In the genomic region with DNA sequence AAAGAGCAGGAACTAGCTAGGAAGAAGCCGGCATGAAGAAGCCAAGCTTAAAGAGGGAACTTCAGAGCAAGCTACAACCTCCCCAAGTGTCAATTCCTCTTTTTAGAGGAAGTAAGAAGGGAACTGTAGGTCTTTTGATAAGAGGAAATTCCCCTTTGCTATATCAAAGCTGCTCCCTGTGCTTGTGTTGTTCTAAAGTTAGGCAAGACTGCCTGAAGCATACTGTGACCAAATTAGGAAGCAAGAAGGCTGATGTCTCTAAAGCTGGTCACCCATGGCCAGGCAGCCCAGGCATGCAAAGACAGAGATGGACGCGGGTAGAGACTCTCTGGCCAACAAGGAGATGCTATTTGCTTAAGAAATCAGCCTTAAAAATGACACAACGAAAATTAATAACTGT, we compare ENCODE assay signal across 7 cellular contexts.
A peak's percentile ranks its signal among the peaks of the same experiment; 100 is the strongest.
DNase-seq lines count a peak whose midpoint lies in the region; ATAC-seq and TF ChIP-seq lines count a peak whose summit lies in the region.

No MANE protein-coding gene starts in this region.

- no peak for TF ChIP-seq CTCF in OCI-LY7 (conservative IDR thresholded peaks at IDR 0.05; ENCODE audit: low read length)
- TF ChIP-seq CTCF in dorsolateral prefrontal cortex (IDR thresholded peaks at IDR 0.05 in 54 of 56, conservative IDR thresholded peaks at IDR 0.05 in 2 of 56; ENCODE audit: low read depth in 1 of 56, partially characterized antibody in 56 of 56), result no peak
- TF ChIP-seq CTCF in WERI-Rb-1 (IDR thresholded peaks at IDR 0.05; ENCODE audit: low read depth, low read length), result no peak

- POLR2A ChIA-PET in OCI-LY7 (lab: Charles Lee), result interaction anchor here (0.5 to 2.4 kb wide), 10 partner anchors 8 to 216 kb away, joined by 3 to 9 read pairs (median 4); no protein-coding TSS in a partner anchor

- peak overlapping the region; percentile 73 for H3K4me2 ChIP-seq in OCI-LY7 (ENCODE audit: low read length)

- ATAC-seq in GM18505 (IDR thresholded peaks at IDR 0.05; ENCODE audit: unreplicated experiment) (peak; percentile 52), HG02571 (IDR thresholded peaks at IDR 0.05; ENCODE audit: unreplicated experiment) (peak; percentile 36)

- peaks cover 16% of the 10 kb centered on the region for H4K20me1 ChIP-seq in OCI-LY7 (ENCODE audit: insufficient read depth, low read length)

- H2AFZ ChIP-seq in OCI-LY7 (ENCODE audit: low read length), result no peak overlapping the region

- H3K79me2 ChIP-seq in OCI-LY7 (ENCODE audit: insufficient read depth, low read depth, low read length), result no peaks in the 10 kb centered on the region

- CTCF ChIA-PET in OCI-LY7 (lab: Charles Lee; ENCODE audit: unreplicated experiment), result interaction anchor here (0.5 to 3.6 kb wide), 4 partner anchors 10 to 629 kb away, joined by 3 to 13 read pairs (median 8); no protein-coding TSS in a partner anchor

- no peaks in the 10 kb centered on the region for H3K9me3 ChIP-seq in OCI-LY7 (ENCODE audit: low read length)
- H3K9me3 ChIP-seq in muscle layer of duodenum (ENCODE audit: control insufficient read depth in 1 of 2, low read length in 2 of 2), result no peaks in the 10 kb centered on the region
- no peaks in the 10 kb centered on the region for H3K9me3 ChIP-seq in WERI-Rb-1 (ENCODE audit: severe bottlenecking)

- DNase-seq in OCI-LY7 (ENCODE audit: low spot score) (peak; percentile 82), dorsolateral prefrontal cortex (peak in 1 of 10 donors; percentile 40), DMS53 treated with DMSO at 0.1 percent for 48 hours (lab: John Stamatoyannopoulos, UW; ENCODE audit: unreplicated experiment) (no peak), WERI-Rb-1 (no peak)

- H3K9me2 ChIP-seq in OCI-LY7 (ENCODE audit: insufficient read depth, low read length), result no peaks in the 10 kb centered on the region

- peaks cover 9% of the 10 kb centered on the region for H3K36me3 ChIP-seq in OCI-LY7 (ENCODE audit: insufficient read depth, low read length)
- peaks cover 0 to 32% of the 10 kb centered on the region in 2 donors for H3K36me3 ChIP-seq in muscle layer of duodenum (ENCODE audit: control insufficient read depth in 1 of 2, insufficient read depth in 2 of 2, low read length in 2 of 2)
- H3K36me3 ChIP-seq in WERI-Rb-1, result peaks cover 4% of the 10 kb centered on the region

- BruUV-seq in OCI-LY7 (replicated peaks; lab: Mats Ljungman, UMichigan), result no TSS peak

- intact Hi-C loops in OCI-LY7 (cut with micrococcal nuclease; ENCODE audit: unreplicated experiment) (no loop called here), dorsolateral prefrontal cortex (cut with DNase I) (no loop called here)

- H3K27me3 ChIP-seq in dorsolateral prefrontal cortex, result no peaks in the 10 kb centered on the region
- H3K27me3 ChIP-seq in muscle layer of duodenum (ENCODE audit: low read depth, low read length), result no peaks in the 10 kb centered on the region
- no peaks in the 10 kb centered on the region for H3K27me3 ChIP-seq in WERI-Rb-1 (ENCODE audit: insufficient read depth, low read depth, severe bottlenecking)

- H3K4me1 ChIP-seq in OCI-LY7 (ENCODE audit: insufficient read depth, low read length, poor library complexity, severe bottlenecking), result peaks cover 42% of the 10 kb centered on the region
- H3K4me1 ChIP-seq in muscle layer of duodenum (ENCODE audit: control insufficient read depth in 1 of 2, insufficient read depth in 2 of 2, low read length in 2 of 2), result peaks cover 29 to 90% of the 10 kb centered on the region in 2 donors

- TF ChIP-seq POLR2A in GM18505 (IDR thresholded peaks at IDR 0.05; ENCODE audit: borderline replicate concordance, extremely low read depth, insufficient read depth, insufficient read length), result peak; percentile 72

- H3K4me3 ChIP-seq in OCI-LY7 (ENCODE audit: low read depth, low read length, poor library complexity, severe bottlenecking) (peak overlapping the region; percentile 46), dorsolateral prefrontal cortex (peak overlapping the region in 2 of 59 donors; percentile 18 to 41), muscle layer of duodenum (ENCODE audit: low read depth in 1 of 2, low read length in 2 of 2) (peak overlapping the region; percentile 47 to 52), WERI-Rb-1 (ENCODE audit: low read depth, low read length) (no peak overlapping the region)

- peak overlapping the region; percentile 56 for H3K27ac ChIP-seq in OCI-LY7 (ENCODE audit: low read depth, low read length, poor library complexity, severe bottlenecking)
- peak overlapping the region in 58 of 59 donors; percentile 52 to 98 (median 92) for H3K27ac ChIP-seq in dorsolateral prefrontal cortex
- H3K27ac ChIP-seq in muscle layer of duodenum (ENCODE audit: low read length), result peak overlapping the region; percentile 96
- no peak overlapping the region for H3K27ac ChIP-seq in WERI-Rb-1
